ENCODE assay signal across 8 cellular contexts in the genomic region with DNA sequence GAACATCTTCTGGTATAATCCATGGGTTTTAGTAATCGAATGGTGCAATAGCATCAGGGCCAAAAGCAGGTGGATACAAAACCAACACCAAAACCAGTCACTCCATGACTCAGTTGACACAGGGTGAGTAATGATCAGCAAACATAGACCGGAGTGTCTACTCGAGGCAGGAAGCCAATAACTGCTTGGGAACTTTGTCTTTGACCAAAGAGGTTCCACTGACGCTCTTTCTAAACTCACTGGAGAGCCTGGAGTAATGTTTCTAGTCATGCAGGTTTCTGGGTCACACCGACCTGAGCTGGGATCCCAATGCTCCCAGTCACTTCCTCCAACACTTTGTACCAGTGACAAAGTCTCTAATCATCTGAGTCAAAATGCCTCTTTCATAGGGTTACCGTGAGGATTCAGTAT. TPM values are rescaled to one million over a fixed set of nuclear protein-coding genes. Genes with fewer than 3 reads are reported as not detected.
DNase-seq lines count a peak whose midpoint lies in the region; ATAC-seq and TF ChIP-seq lines count a peak whose summit lies in the region.

No MANE protein-coding gene starts in this region.

- WGBS in heart left ventricle, 4 donors = 89 to 93% (median 93%) methylated on average over 6 of the region's 6 CpGs

- no peaks in the 10 kb centered on the region for H3K9me3 ChIP-seq in heart left ventricle

- intact Hi-C loops in heart left ventricle (cut with DNase I) = no loop called here

- DNase-seq in Daoy (ENCODE audit: low read depth) (peak; percentile 83), LoVo (ENCODE audit: low spot score) (peak; percentile 83), fibroblast of peridontal ligament (ENCODE audit: extremely low read depth) (peak; percentile 32), kidney glomerular epithelial cell (lab: John Stamatoyannopoulos, UW) (no peak), KBM-7 (no peak), heart left ventricle (no peak), NOMO-1 (lab: John Stamatoyannopoulos, UW; ENCODE audit: unreplicated experiment in 2 of 2) (no peak)

- no peaks in the 10 kb centered on the region for H3K27me3 ChIP-seq in heart left ventricle

- in situ Hi-C loops in KBM-7 (cut with MboI; ENCODE audit: low pct_unique_long_range_greater_than_20kb, low sequenced_read_pairs) = no loop called here

- H3K4me1 ChIP-seq in heart left ventricle = no peaks in the 10 kb centered on the region

- H3K4me3 ChIP-seq in heart left ventricle = no peak overlapping the region

- TF ChIP-seq POLR2A in heart left ventricle (IDR thresholded peaks at IDR 0.05) = no peak

- TF ChIP-seq CTCF in heart left ventricle (IDR thresholded peaks at IDR 0.05) = no peak

- ATAC-seq in GM21515 (IDR thresholded peaks at IDR 0.05; ENCODE audit: unreplicated experiment) = peak; percentile 63
- no peak for ATAC-seq in heart left ventricle

- H3K36me3 ChIP-seq in heart left ventricle = no peaks in the 10 kb centered on the region

- H3K27ac ChIP-seq in heart left ventricle = no peak overlapping the region

RNA-seq across cellular contexts. Expression of a gene that starts 30.9 kb away (rescaled TPM):
- 14.8 and 18.0 TPM in 2 replicates for total RNA-seq in Daoy (2014; rRNA removed; shearing (Covaris generic))
- 1 to 10 TPM in 1 of 9 donors, under 1 TPM in 7, not detected in 1; 0.16 to 2.4 (median 0.40) TPM for total RNA-seq in heart left ventricle
- under 1 TPM; 0.14 to 0.23 TPM for polyA plus RNA-seq in heart left ventricle

Comparison
In these comparisons a context has a peak if more than half of its experiments do, and no peak if none do; other contexts are left out.
1. DNase-seq: peak in Daoy (single experiment), LoVo (single experiment) and fibroblast of peridontal ligament (single experiment); none in kidney glomerular epithelial cell (single experiment), KBM-7 (single experiment), heart left ventricle (0 of 5) and NOMO-1 (0 of 2).